In the genomic region with DNA sequence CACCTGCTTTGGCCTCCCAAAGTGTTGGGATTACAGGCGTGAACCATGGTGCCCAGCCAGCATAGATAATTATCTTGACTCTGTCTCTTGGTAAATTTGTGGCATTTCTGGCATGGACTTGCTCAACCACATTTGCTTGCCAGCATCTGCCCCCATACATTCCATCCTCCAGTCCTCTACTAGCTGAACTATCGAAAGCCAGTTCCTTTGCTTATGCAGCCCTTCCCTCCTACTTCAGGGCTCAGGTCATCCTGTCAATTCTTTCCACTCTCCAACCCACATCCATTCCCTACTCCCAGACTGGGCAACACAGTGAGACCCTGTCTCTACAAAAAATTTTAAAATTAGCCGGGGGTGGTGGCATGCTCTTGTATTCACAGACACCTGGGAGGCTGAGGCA, we compare ENCODE assay signal across 2 cellular contexts.
TF ChIP-seq lines count a peak whose summit lies in the region.

No MANE protein-coding gene starts in this region.

TF ChIP-seq in HepG2, 621 proteins besides CTCF, POLR2A, EP300 and RAD21:
- TF ChIP-seq, protein P1, sequence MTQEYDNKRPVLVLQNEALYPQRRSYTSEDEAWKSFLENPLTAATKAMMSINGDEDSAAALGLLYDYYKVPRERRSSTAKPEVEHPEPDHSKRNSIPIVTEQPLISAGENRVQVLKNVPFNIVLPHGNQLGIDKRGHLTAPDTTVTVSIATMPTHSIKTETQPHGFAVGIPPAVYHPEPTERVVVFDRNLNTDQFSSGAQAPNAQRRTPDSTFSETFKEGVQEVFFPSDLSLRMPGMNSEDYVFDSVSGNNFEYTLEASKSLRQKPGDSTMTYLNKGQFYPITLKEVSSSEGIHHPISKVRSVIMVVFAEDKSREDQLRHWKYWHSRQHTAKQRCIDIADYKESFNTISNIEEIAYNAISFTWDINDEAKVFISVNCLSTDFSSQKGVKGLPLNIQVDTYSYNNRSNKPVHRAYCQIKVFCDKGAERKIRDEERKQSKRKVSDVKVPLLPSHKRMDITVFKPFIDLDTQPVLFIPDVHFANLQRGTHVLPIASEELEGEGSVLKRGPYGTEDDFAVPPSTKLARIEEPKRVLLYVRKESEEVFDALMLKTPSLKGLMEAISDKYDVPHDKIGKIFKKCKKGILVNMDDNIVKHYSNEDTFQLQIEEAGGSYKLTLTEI (CRISPR knock-in tag; conservative IDR thresholded peaks at IDR 0.05) = no peak
- TF ChIP-seq ZNF431 (CRISPR knock-in tag; IDR thresholded peaks at IDR 0.05; ENCODE audit: borderline replicate concordance, low read depth) = no peak
- no peak for TF ChIP-seq TGIF2 (CRISPR knock-in tag; IDR thresholded peaks at IDR 0.05)
- TF ChIP-seq GATA4 (IDR thresholded peaks at IDR 0.05; ENCODE audit: borderline replicate concordance, low read depth) = no peak
- TF ChIP-seq ZNF121 (CRISPR knock-in tag; IDR thresholded peaks at IDR 0.05) = peak; percentile 87

TF ChIP-seq in WTC11, 78 proteins besides CTCF, POLR2A, EP300 and RAD21:
- TF ChIP-seq ZNF281 (CRISPR knock-in tag; IDR thresholded peaks at IDR 0.05) (no peak), ZNF121 (CRISPR knock-in tag; IDR thresholded peaks at IDR 0.05) (0 out of 2 replicates have a peak, but pooled peaks have one; percentile 50)
